ENCODE assay signal across 9 cellular contexts in genomic region chrX:39337461-39337860, GRCh38.
DNase-seq lines count a peak whose midpoint lies in the region; TF ChIP-seq lines count a peak whose summit lies in the region.
"Had no signal": no experiment of that assay in that cellular context is flagged by ENCODE, and none has a peak within 500 bp of the region (broad histone marks: within the 10 kb centered on the region; RNA-seq: fewer than 3 reads in every experiment).

No MANE protein-coding gene starts in this region.

- peak overlapping the region in 7 of 8 donors; percentile 57 to 88 (median 82) for H3K27ac Mint-ChIP-seq in CD8-positive, alpha-beta memory T cell
- peak overlapping the region; percentile 83 for H3K27ac Mint-ChIP-seq in activated CD4-positive, alpha-beta memory T cell treated with anti-CD3 and anti-CD28 coated beads, Interleukin-2, amount 10 ng/mL, durations not matched to agents 7 days and 5 days

- H3K4me2 ChIP-seq in MM.1S (ENCODE audit: low read depth, low read length), result peak overlapping the region; percentile 66; the same call in 1 of the 2 replicates

- intact Hi-C loops in ovary (cut with DNase I), result no loop called here

- no peaks in the 10 kb centered on the region for H4K20me1 ChIP-seq in MM.1S (ENCODE audit: insufficient read depth, low read length)

- POLR2A ChIA-PET in CD8-positive, alpha-beta memory T cell (lab: Charles Lee), result no interaction called here
- POLR2A ChIA-PET in activated CD4-positive, alpha-beta memory T cell treated with anti-CD3 and anti-CD28 coated beads, Interleukin-2, amount 10 ng/mL, durations not matched to agents 7 days and 5 days (lab: Charles Lee), result interaction anchor here (0.8 to 1.2 kb wide), 2 partner anchors 10 to 18 kb away, joined by 3 to 4 read pairs; no protein-coding TSS in a partner anchor
- POLR2A ChIA-PET in RWPE1 (lab: Yijun Ruan, JAX; ENCODE audit: low non-redundant PET), result no interaction called here

- no peaks in the 10 kb centered on the region for H3K9me3 ChIP-seq in CD8-positive, alpha-beta memory T cell (ENCODE audit: low read length)
- no peaks in the 10 kb centered on the region for H3K9me3 ChIP-seq in MM.1S (replicated peaks; ENCODE audit: insufficient read depth, low read length)
- H3K9me3 ChIP-seq in ovary, result no peaks in the 10 kb centered on the region

- H3K27ac ChIP-seq in CD8-positive, alpha-beta memory T cell (ENCODE audit: low read depth, low read length), result no peak overlapping the region
- H3K27ac ChIP-seq in MM.1S (ENCODE audit: low read length) (peak overlapping the region; percentile 86; the same call in 1 of the 2 replicates), ovary (peak overlapping the region in 1 of 2 donors; percentile 5), RWPE1 (no peak overlapping the region)
- H3K27ac ChIP-seq: cardiac muscle cell had no signal

- H3K36me3 ChIP-seq in CD8-positive, alpha-beta memory T cell (ENCODE audit: insufficient read depth, low read length), result no peaks in the 10 kb centered on the region
- H3K36me3 ChIP-seq in MM.1S (replicated peaks; ENCODE audit: insufficient read depth, low read length) (no peaks in the 10 kb centered on the region), ovary (no peaks in the 10 kb centered on the region)
- H3K36me3 ChIP-seq: cardiac muscle cell had no signal

- peaks cover 22% of the 10 kb centered on the region for H3K4me1 ChIP-seq in CD8-positive, alpha-beta memory T cell (ENCODE audit: insufficient read depth, low read length)
- H3K4me1 ChIP-seq in MM.1S (ENCODE audit: low read length), result peaks cover 22% of the 10 kb centered on the region
- H3K4me1 ChIP-seq in ovary (ENCODE audit: insufficient read depth), result peaks cover 4% of the 10 kb centered on the region

- H3K27me3 ChIP-seq in CD8-positive, alpha-beta memory T cell (ENCODE audit: insufficient read depth, low read length, poor library complexity, severe bottlenecking), result no peaks in the 10 kb centered on the region
- H3K27me3 ChIP-seq in MM.1S (replicated peaks; ENCODE audit: insufficient read depth, low read length), result no peaks in the 10 kb centered on the region
- H3K27me3 ChIP-seq in ovary, result no peaks in the 10 kb centered on the region
- H3K27me3 ChIP-seq: cardiac muscle cell had no signal

- DNase-seq in CD8-positive, alpha-beta memory T cell, result no peak
- DNase-seq in MM.1S (no peak), ovary (peak in 3 of 5 donors; percentile 14 to 30 (median 22)), RWPE1 (ENCODE audit: low spot score) (no peak)
- no peak for DNase-seq in activated CD4-positive, alpha-beta memory T cell treated with anti-CD3 and anti-CD28 coated beads, Interleukin-2, amount 10 ng/mL, durations not matched to agents 7 days and 5 days
- no peak for DNase-seq in stimulated activated CD4-positive, alpha-beta T cell treated with anti-CD3 and anti-CD28 coated beads, Interleukin-1b, Interleukin-23, amount 100 ng/mL, for 48 hours
- no peak for DNase-seq in activated CD4-positive, CD25-positive, alpha-beta regulatory T cell (lab: John Stamatoyannopoulos, UW)

- CTCF ChIA-PET in CD8-positive, alpha-beta memory T cell (lab: Charles Lee), result no interaction called here
- CTCF ChIA-PET in activated CD4-positive, alpha-beta memory T cell treated with anti-CD3 and anti-CD28 coated beads, Interleukin-2, amount 10 ng/mL, durations not matched to agents 7 days and 5 days (lab: Charles Lee), result interaction anchor here (0.9 kb wide), 1 partner anchor 26 kb away, joined by 3 read pairs; no protein-coding TSS in a partner anchor
- CTCF ChIA-PET in RWPE1 (lab: Yijun Ruan, JAX), result no interaction called here

- no peaks in the 10 kb centered on the region for H3K36me3 Mint-ChIP-seq in CD8-positive, alpha-beta memory T cell
- peaks cover 2% of the 10 kb centered on the region for H3K36me3 Mint-ChIP-seq in activated CD4-positive, alpha-beta memory T cell treated with anti-CD3 and anti-CD28 coated beads, Interleukin-2, amount 10 ng/mL, durations not matched to agents 7 days and 5 days (ENCODE audit: low read depth)

- 50 to 62% (median 55%) methylated on average over 6 of the region's 6 CpGs for WGBS in ovary, 3 donors

- peaks cover 0 to 2% (median 0%) of the 10 kb centered on the region in 5 donors for H3K9me3 Mint-ChIP-seq in CD8-positive, alpha-beta memory T cell
- no peaks in the 10 kb centered on the region for H3K9me3 Mint-ChIP-seq in activated CD4-positive, alpha-beta memory T cell treated with anti-CD3 and anti-CD28 coated beads, Interleukin-2, amount 10 ng/mL, durations not matched to agents 7 days and 5 days

- H3K9ac ChIP-seq in MM.1S (ENCODE audit: low read length), result peak overlapping the region; percentile 27; the same call in 1 of the 2 replicates

- no peak for TF ChIP-seq POLR2A in ovary (IDR thresholded peaks at IDR 0.05)

- H3K9me2 ChIP-seq in MM.1S (replicated peaks; ENCODE audit: insufficient read depth, low read length), result no peaks in the 10 kb centered on the region

- H3F3A ChIP-seq in MM.1S (ENCODE audit: insufficient read depth, low read length), result 0 out of 2 replicates have a peak, but pooled peaks cover 4% of the 10 kb centered on the region

- H3K4me3 Mint-ChIP-seq in CD8-positive, alpha-beta memory T cell, result no peak overlapping the region
- no peak overlapping the region for H3K4me3 Mint-ChIP-seq in activated CD4-positive, alpha-beta memory T cell treated with anti-CD3 and anti-CD28 coated beads, Interleukin-2, amount 10 ng/mL, durations not matched to agents 7 days and 5 days

- TF ChIP-seq EP300 in ovary (IDR thresholded peaks at IDR 0.05), result no peak

- H3K4me3 ChIP-seq in CD8-positive, alpha-beta memory T cell (ENCODE audit: low read length), result no peak overlapping the region
- H3K4me3 ChIP-seq in MM.1S (ENCODE audit: low read length), result no peak overlapping the region
- H3K4me3 ChIP-seq in ovary, result no peak overlapping the region
- H3K4me3 ChIP-seq: cardiac muscle cell, skin epidermis had no signal

- H3K4me1 Mint-ChIP-seq in CD8-positive, alpha-beta memory T cell, result peaks cover 16 to 30% (median 24%) of the 10 kb centered on the region in 3 donors
- peaks cover 24% of the 10 kb centered on the region for H3K4me1 Mint-ChIP-seq in activated CD4-positive, alpha-beta memory T cell treated with anti-CD3 and anti-CD28 coated beads, Interleukin-2, amount 10 ng/mL, durations not matched to agents 7 days and 5 days

- H3K79me2 ChIP-seq in MM.1S (ENCODE audit: low read length), result no peaks in the 10 kb centered on the region

- peaks cover 0 to 5% of the 10 kb centered on the region in 2 donors for H3K27me3 Mint-ChIP-seq in CD8-positive, alpha-beta memory T cell
- no peaks in the 10 kb centered on the region for H3K27me3 Mint-ChIP-seq in activated CD4-positive, alpha-beta memory T cell treated with anti-CD3 and anti-CD28 coated beads, Interleukin-2, amount 10 ng/mL, durations not matched to agents 7 days and 5 days

- TF ChIP-seq CTCF in MM.1S (IDR thresholded peaks at IDR 0.05; ENCODE audit: low read length) (no peak), ovary (IDR thresholded peaks at IDR 0.05) (no peak), RWPE1 (conservative IDR thresholded peaks at IDR 0.05; ENCODE audit: low read depth) (no peak)

- peak overlapping the region; percentile 65 for H2AFZ ChIP-seq in MM.1S (ENCODE audit: low read length)

Comparison
In these comparisons a context has a peak if more than half of its experiments do, and no peak if none do; other contexts are left out.
1. DNase-seq: peak in ovary (3 of 5); none in CD8-positive, alpha-beta memory T cell (0 of 5), MM.1S (single experiment), activated CD4-positive, alpha-beta memory T cell treated with anti-CD3 and anti-CD28 coated beads, Interleukin-2, amount 10 ng/mL, durations not matched to agents 7 days and 5 days (single experiment), stimulated activated CD4-positive, alpha-beta T cell treated with anti-CD3 and anti-CD28 coated beads, Interleukin-1b, Interleukin-23, amount 100 ng/mL, for 48 hours (single experiment), RWPE1 (single experiment) and activated CD4-positive, CD25-positive, alpha-beta regulatory T cell (0 of 4).